24 cellular contexts compared by ENCODE assay signal in the genomic region with DNA sequence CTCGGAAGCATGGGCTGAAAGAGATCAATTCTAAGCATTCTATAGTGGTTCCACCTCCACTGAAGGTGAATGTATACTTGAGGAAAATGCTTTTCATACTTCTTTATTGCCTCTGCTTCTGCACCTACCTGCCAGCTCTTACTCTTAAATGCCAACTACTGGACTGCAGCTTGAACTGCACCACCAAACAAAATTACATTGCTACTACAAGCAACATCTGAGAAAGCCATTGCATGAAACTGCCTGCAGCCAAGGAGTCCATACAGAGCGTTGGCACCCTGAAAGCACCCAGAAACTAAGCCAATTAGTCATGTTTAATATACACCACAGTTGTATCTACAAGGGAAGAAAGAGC.
"Had no signal": no experiment of that assay in that cellular context is flagged by ENCODE, and none has a peak within 500 bp of the region (broad histone marks: within the 10 kb centered on the region; RNA-seq: fewer than 3 reads in every experiment).

No MANE protein-coding gene starts in this region.

- H3K27me3 Mint-ChIP-seq: memory B cell; stimulated activated naive CD8-positive, alpha-beta T cell treated with anti-CD3 and anti-CD28 coated beads, Interleukin-15, amount 100 ng/mL, for 72 hours had no signal

- H3K27ac ChIP-seq: coronary artery, gastrocnemius medialis, ovary, psoas muscle, suprapubic skin, transverse colon, uterus had no signal

- H3K36me3 ChIP-seq: gastrocnemius medialis, ovary, suprapubic skin, transverse colon, uterus had no signal

- ATAC-seq: activated CD8-positive, alpha-beta T cell treated with anti-CD3 and anti-CD28 coated beads, Interleukin-2, amount 10 ng/mL, durations not matched to agents 7 days and 5 days; activated T-cell treated with anti-CD3 and anti-CD28 coated beads, Interleukin-2, amount 50 U/mL, for 4 hours; gastrocnemius medialis; left ventricle myocardium superior; naive thymus-derived CD8-positive, alpha-beta T cell; psoas muscle; stimulated activated naive CD8-positive, alpha-beta T cell treated with anti-CD3 and anti-CD28 coated beads, Interleukin-15, amount 100 ng/mL, for 72 hours had no signal

- H3K4me3 Mint-ChIP-seq: activated CD8-positive, alpha-beta T cell treated with anti-CD3 and anti-CD28 coated beads, Interleukin-2, amount 10 ng/mL, durations not matched to agents 7 days and 5 days; activated naive CD4-positive, alpha-beta T cell treated with anti-CD3 and anti-CD28 coated beads for 36 hours; activated T-cell treated with anti-CD3 and anti-CD28 coated beads, Interleukin-2, amount 50 U/mL, for 4 hours; brain; memory B cell; naive thymus-derived CD8-positive, alpha-beta T cell; stimulated activated naive CD8-positive, alpha-beta T cell treated with anti-CD3 and anti-CD28 coated beads, Interleukin-15, amount 100 ng/mL, for 72 hours had no signal

- H3K4me1 ChIP-seq: gastrocnemius medialis, psoas muscle, suprapubic skin, transverse colon, uterus had no signal

- DNase-seq: activated CD4-positive, alpha-beta T cell treated with anti-CD3 and anti-CD28 coated beads for 48 hours; activated CD4-positive, CD25-positive, alpha-beta regulatory T cell; activated CD8-positive, alpha-beta memory T cell treated with anti-CD3 and anti-CD28 coated beads, Interleukin-2, amount 50 U/mL, for 4 hours; activated CD8-positive, alpha-beta T cell treated with anti-CD3 and anti-CD28 coated beads, Interleukin-2, amount 10 ng/mL, durations not matched to agents 7 days and 5 days; activated naive CD4-positive, alpha-beta T cell treated with anti-CD3 and anti-CD28 coated beads for 36 hours; activated T-cell treated with anti-CD3 and anti-CD28 coated beads, Interleukin-2, amount 50 U/mL, for 4 hours; central memory CD4-positive, alpha-beta T cell; erythroblast; gastrocnemius medialis; left ventricle myocardium superior; naive thymus-derived CD8-positive, alpha-beta T cell; ovary; psoas muscle; right cardiac atrium; small intestine; stimulated activated CD4-positive, alpha-beta T cell treated with anti-CD3 and anti-CD28 coated beads, Interleukin-15, amount 100 ng/mL, for 24 hours; stimulated activated CD4-positive, alpha-beta T cell treated with anti-CD3 and anti-CD28 coated beads, Interleukin-2, amount 100 ng/mL, for 48 hours; stimulated activated naive CD8-positive, alpha-beta T cell treated with anti-CD3 and anti-CD28 coated beads, Interleukin-15, amount 100 ng/mL, for 72 hours; transverse colon; uterus had no signal

- H3K4me1 Mint-ChIP-seq: memory B cell; naive thymus-derived CD8-positive, alpha-beta T cell; stimulated activated naive CD8-positive, alpha-beta T cell treated with anti-CD3 and anti-CD28 coated beads, Interleukin-15, amount 100 ng/mL, for 72 hours had no signal

- H3K27me3 ChIP-seq: gastrocnemius medialis, ovary, suprapubic skin, transverse colon, uterus had no signal

- H3K9me3 ChIP-seq: gastrocnemius medialis, ovary, psoas muscle, suprapubic skin, transverse colon, uterus had no signal

- H3K27ac Mint-ChIP-seq: activated CD8-positive, alpha-beta T cell treated with anti-CD3 and anti-CD28 coated beads, Interleukin-2, amount 10 ng/mL, durations not matched to agents 7 days and 5 days; activated naive CD4-positive, alpha-beta T cell treated with anti-CD3 and anti-CD28 coated beads for 36 hours; brain; memory B cell; naive thymus-derived CD8-positive, alpha-beta T cell; stimulated activated naive CD8-positive, alpha-beta T cell treated with anti-CD3 and anti-CD28 coated beads, Interleukin-15, amount 100 ng/mL, for 72 hours had no signal

- H3K36me3 Mint-ChIP-seq: brain; memory B cell; naive thymus-derived CD8-positive, alpha-beta T cell had no signal

- H3K4me3 ChIP-seq: coronary artery, gastrocnemius medialis, ovary, psoas muscle, suprapubic skin, transverse colon, uterus had no signal
